10 cellular contexts compared by ENCODE assay signal in genomic region chr21:45366931-45367401, GRCh38. TPM values are rescaled to one million over a fixed set of nuclear protein-coding genes. Genes with fewer than 3 reads are reported as not detected.
DNase-seq lines count a peak whose midpoint lies in the region; ATAC-seq and TF ChIP-seq lines count a peak whose summit lies in the region.
"Had no signal": no experiment of that assay in that cellular context is flagged by ENCODE, and none has a peak within 500 bp of the region (broad histone marks: within the 10 kb centered on the region; RNA-seq: fewer than 3 reads in every experiment).

No MANE protein-coding gene starts in this region.

- H3K36me3 Mint-ChIP-seq in neural progenitor cell (no peaks in the 10 kb centered on the region), nephron progenitor cell (ENCODE audit: low read depth) (no peaks in the 10 kb centered on the region)
- H3K36me3 Mint-ChIP-seq: CD14-positive monocyte had no signal

- peak overlapping the region; percentile 81 for H3K27ac ChIP-seq in AG04450 (ENCODE audit: low read depth, low read length)
- peak overlapping the region; percentile 98 for H3K27ac ChIP-seq in PC-3 (ENCODE audit: low read length)
- H3K27ac ChIP-seq in neural progenitor cell, result no peak overlapping the region

- H3K4me2 ChIP-seq in PC-3 (ENCODE audit: low read length) (peak overlapping the region; percentile 47), neural progenitor cell (no peak overlapping the region)

- H3K4me3 Mint-ChIP-seq in neural progenitor cell, result no peak overlapping the region
- no peak overlapping the region for H3K4me3 Mint-ChIP-seq in nephron progenitor cell
- H3K4me3 Mint-ChIP-seq: CD14-positive monocyte had no signal

- H4K20me1 ChIP-seq in PC-3 (ENCODE audit: low read length), result no peaks in the 10 kb centered on the region
- no peaks in the 10 kb centered on the region for H4K20me1 ChIP-seq in neural progenitor cell (ENCODE audit: low read depth)

- peaks cover 46% of the 10 kb centered on the region for H3K4me1 ChIP-seq in PC-3 (ENCODE audit: insufficient read depth, low read length)
- H3K4me1 ChIP-seq in neural progenitor cell, result peaks cover 36% of the 10 kb centered on the region

- no TSS peak for BruUV-seq in PC-3 (replicated peaks; lab: Mats Ljungman, UMichigan)

- no peak overlapping the region; the same call in 1 of the 2 replicates for H2AFZ ChIP-seq in PC-3 (ENCODE audit: low read length)
- H2AFZ ChIP-seq in neural progenitor cell (replicated peaks), result no peak overlapping the region

- ATAC-seq in PC-3 (peak; percentile 70), HG02970 (IDR thresholded peaks at IDR 0.05; ENCODE audit: low FRiP score, unreplicated experiment) (no peak)

- CTCF ChIA-PET in AG04450 (lab: Charles Lee), result no interaction called here
- CTCF ChIA-PET in PC-3 (lab: Charles Lee), result no interaction called here

- no peaks in the 10 kb centered on the region for H3K36me3 ChIP-seq in PC-3 (ENCODE audit: low read depth, low read length)
- H3K36me3 ChIP-seq in neural progenitor cell, result no peaks in the 10 kb centered on the region

- H3K9me3 ChIP-seq in AG04450 (ENCODE audit: control insufficient read depth, insufficient read depth, low read length) (peaks cover 19% of the 10 kb centered on the region), PC-3 (ENCODE audit: low read length) (no peaks in the 10 kb centered on the region), neural progenitor cell (ENCODE audit: low read depth) (no peaks in the 10 kb centered on the region)

- H3F3A ChIP-seq in PC-3 (ENCODE audit: low read length, unreplicated experiment) (no peaks in the 10 kb centered on the region), neural progenitor cell (ENCODE audit: low read depth) (peaks cover 12% of the 10 kb centered on the region)

- H3K9ac ChIP-seq in PC-3 (ENCODE audit: low read length), result peak overlapping the region; percentile 82
- H3K9ac ChIP-seq in neural progenitor cell, result no peak overlapping the region

- H3K79me2 ChIP-seq in PC-3 (ENCODE audit: low read length) (no peaks in the 10 kb centered on the region), neural progenitor cell (ENCODE audit: low read depth) (no peaks in the 10 kb centered on the region)

- H3K27me3 Mint-ChIP-seq in neural progenitor cell (ENCODE audit: insufficient read depth, low read depth) (peaks cover 9% of the 10 kb centered on the region), nephron progenitor cell (ENCODE audit: low read depth, poor library complexity) (peaks cover 24% of the 10 kb centered on the region)

- POLR2A ChIA-PET in AG04450 (lab: Yijun Ruan, JAX), result interaction anchor here (1.0 kb wide), 1 partner anchor 72 kb away, joined by 3 read pairs; no protein-coding TSS in a partner anchor
- POLR2A ChIA-PET in PC-3 (lab: Charles Lee; ENCODE audit: unreplicated experiment), result no interaction called here

- H3K27ac Mint-ChIP-seq in neural progenitor cell (peak overlapping the region; percentile 83), nephron progenitor cell (no peak overlapping the region)
- H3K27ac Mint-ChIP-seq: CD14-positive monocyte had no signal

- no peaks in the 10 kb centered on the region for H3K27me3 ChIP-seq in AG04450 (ENCODE audit: control insufficient read depth, insufficient read depth, low read length)
- H3K27me3 ChIP-seq in PC-3 (ENCODE audit: low read length), result no peaks in the 10 kb centered on the region
- H3K27me3 ChIP-seq in neural progenitor cell, result no peaks in the 10 kb centered on the region

- H3K4me1 Mint-ChIP-seq in neural progenitor cell (peaks cover 55% of the 10 kb centered on the region), nephron progenitor cell (peaks cover 53% of the 10 kb centered on the region)

- H3K9me3 Mint-ChIP-seq in neural progenitor cell (peaks cover 5% of the 10 kb centered on the region), nephron progenitor cell (peaks cover 3% of the 10 kb centered on the region)

- intact Hi-C loops in PC-3 (cut with micrococcal nuclease), result no loop called here

- no peaks in the 10 kb centered on the region for H3K9me2 ChIP-seq in PC-3 (replicated peaks; ENCODE audit: low read length)

- DNase-seq in AG04450 (ENCODE audit: low read depth, low spot score) (peak; percentile 93), PC-3 (peak; percentile 90), fibroblast of mammary gland (ENCODE audit: low read depth) (peak; percentile 99), neural progenitor cell (ENCODE audit: low spot score) (no peak), anterior cingulate cortex (lab: John Stamatoyannopoulos, UW) (no peak), superior temporal gyrus (ENCODE audit: extremely low spot score) (no peak), nephron progenitor cell (no peak)
- DNase-seq: hippocampal formation had no signal

- TF ChIP-seq CTCF in AG04450 (IDR thresholded peaks at IDR 0.05; ENCODE audit: low read depth, low read length) (peak; percentile 26), PC-3 (conservative IDR thresholded peaks at IDR 0.05; ENCODE audit: low read depth, low read length) (no peak; the same call in 1 of the 2 replicates), fibroblast of mammary gland (conservative IDR thresholded peaks at IDR 0.05; ENCODE audit: control insufficient read depth, insufficient read depth, low read depth, low read length) (peak; percentile 30), neural progenitor cell (IDR thresholded peaks at IDR 0.05) (no peak), nephron progenitor cell (IDR thresholded peaks at IDR 0.05) (no peak)

- H3K4me3 ChIP-seq in AG04450 (ENCODE audit: low read depth, low read length), result no peak overlapping the region
- no peak overlapping the region for H3K4me3 ChIP-seq in PC-3 (ENCODE audit: low read length)
- no peak overlapping the region for H3K4me3 ChIP-seq in fibroblast of mammary gland (ENCODE audit: control insufficient read depth, low read depth, low read length)
- no peak overlapping the region for H3K4me3 ChIP-seq in neural progenitor cell

RNA-seq across cellular contexts. Expression of gene COL18A1, which starts 38.0 kb away (rescaled TPM):
- 25.3 and 37.0 TPM in 2 replicates for polyA plus RNA-seq in AG04450 (2011; rRNA removed)
- polyA minus RNA-seq in AG04450 (2011; rRNA and poly(A)+ RNA removed), result 7.7 and 9.1 TPM in 2 replicates
- total RNA-seq in PC-3 (2014; rRNA removed) (77.0 and 85.5 TPM in 2 replicates), neural progenitor cell (ENCODE audit: low replicate concordance) (52.6 and 291 TPM in 2 replicates)

Comparison
In these comparisons a context has a peak if more than half of its experiments do, and no peak if none do; other contexts are left out.
1. DNase-seq: peak in AG04450 (single experiment), PC-3 (single experiment) and fibroblast of mammary gland (single experiment); none in neural progenitor cell (single experiment), anterior cingulate cortex (0 of 58), superior temporal gyrus (single experiment) and nephron progenitor cell (single experiment).
2. CTCF ChIP-seq: peak in AG04450 (single experiment) and fibroblast of mammary gland (single experiment); none in PC-3 (single experiment), neural progenitor cell (single experiment) and nephron progenitor cell (single experiment).